13 cellular contexts compared by ENCODE assay signal in genomic region chr17:29733151-29733550, GRCh38.
DNase-seq lines count a peak whose midpoint lies in the region; FAIRE-seq and TF ChIP-seq lines count a peak whose summit lies in the region.
"Had no signal": no experiment of that assay in that cellular context is flagged by ENCODE, and none has a peak within 500 bp of the region (broad histone marks: within the 10 kb centered on the region; RNA-seq: fewer than 3 reads in every experiment).

No MANE protein-coding gene starts in this region.

- WGBS in spleen, 5 donors, result 50 to 70% (median 59%) methylated on average over 2 of the region's 2 CpGs

- POLR2A ChIA-PET in CD4-positive, alpha-beta memory T cell (lab: Charles Lee; ENCODE audit: partially characterized antibody), result interaction anchor here (0.9 to 1.9 kb wide), 3 partner anchors 10 to 24 kb away, joined by 3 to 9 read pairs (median 3); no protein-coding TSS in a partner anchor
- POLR2A ChIA-PET in endothelial cell of umbilical vein (lab: Charles Lee), result no interaction called here

- no peak overlapping the region for H3K27ac ChIP-seq in CD4-positive, alpha-beta memory T cell (ENCODE audit: low read depth, low read length)
- peak overlapping the region; percentile 50 for H3K27ac ChIP-seq in endothelial cell of umbilical vein (ENCODE audit: insufficient read depth, low read depth, low read length)
- H3K27ac ChIP-seq in neutrophil, result peak overlapping the region; percentile 66
- H3K27ac ChIP-seq in spleen, result peak overlapping the region in 3 of 8 donors; percentile 16 to 66 (median 41)
- H3K27ac ChIP-seq: HL-60 had no signal

- H4K20me1 ChIP-seq in endothelial cell of umbilical vein (replicated peaks; ENCODE audit: control insufficient read depth, extremely low read depth, insufficient read depth, low read length), result no peaks in the 10 kb centered on the region

- peaks cover 0 to 4% (median 0%) of the 10 kb centered on the region in 8 donors for H3K9me3 Mint-ChIP-seq in CD4-positive, alpha-beta memory T cell

- intact Hi-C loops in CD4-positive, alpha-beta memory T cell (cut with micrococcal nuclease), result no loop called here
- intact Hi-C loops in endothelial cell of umbilical vein (cut with micrococcal nuclease) (no loop called here), spleen (cut with DNase I; ENCODE audit: low total_unique reads) (no loop called here)

- dilution Hi-C loops in endothelial cell of umbilical vein (cut with MboI; ENCODE audit: extremely low pct_ligation_motif_present, low sequenced_read_pairs), result no loop called here

- peak overlapping the region; percentile 23 for H3K9ac ChIP-seq in endothelial cell of umbilical vein (replicated peaks; ENCODE audit: extremely low read depth, insufficient read depth, low read length)

- no peaks in the 10 kb centered on the region for H3K9me1 ChIP-seq in endothelial cell of umbilical vein (replicated peaks; ENCODE audit: control insufficient read depth, extremely low read depth, insufficient read depth, low read length)

- no peaks in the 10 kb centered on the region for H3K36me3 ChIP-seq in CD4-positive, alpha-beta memory T cell (ENCODE audit: insufficient read depth, low read length)
- H3K36me3 ChIP-seq in endothelial cell of umbilical vein (ENCODE audit: control insufficient read depth in 2 of 2, extremely low read depth in 1 of 2, insufficient read depth in 2 of 2, low read length in 2 of 2) (no peaks in the 10 kb centered on the region), neutrophil (peaks cover 36% of the 10 kb centered on the region), spleen (peaks cover 0 to 61% (median 4%) of the 10 kb centered on the region in 6 donors)
- H3K36me3 ChIP-seq: MG63 had no signal

- CTCF ChIA-PET in CD4-positive, alpha-beta memory T cell (lab: Charles Lee; ENCODE audit: partially characterized antibody), result interaction anchor here (2.7 kb wide), 1 partner anchor 10 kb away, joined by 12 read pairs; no protein-coding TSS in a partner anchor
- CTCF ChIA-PET in endothelial cell of umbilical vein (lab: Charles Lee), result interaction anchor here (0.9 to 2.2 kb wide), 9 partner anchors 8 to 199 kb away, joined by 3 to 9 read pairs (median 3); no protein-coding TSS in a partner anchor

- peaks cover 28 to 48% (median 40%) of the 10 kb centered on the region in 4 donors for H3K4me1 Mint-ChIP-seq in CD4-positive, alpha-beta memory T cell

- DNase-seq in CD4-positive, alpha-beta memory T cell, result no peak
- DNase-seq in LHCN-M2 (ENCODE audit: low read depth) (peak; percentile 59), endothelial cell of umbilical vein (ENCODE audit: low read depth, low spot score) (no peak), spleen (no peak), NCI-H774 (lab: John Stamatoyannopoulos, UW) (no peak), NCI-H1048 (lab: John Stamatoyannopoulos, UW) (no peak)
- DNase-seq: activated CD8-positive, alpha-beta memory T cell treated with anti-CD3 and anti-CD28 coated beads, Interleukin-2, amount 50 U/mL, for 48 hours; DMS79; stimulated activated CD4-positive, alpha-beta T cell treated with anti-CD3 and anti-CD28 coated beads, Interleukin-1b, Interleukin-23, amount 100 ng/mL, for 48 hours; stimulated activated naive CD4-positive, alpha-beta T cell had no signal

- no peaks in the 10 kb centered on the region for H3K9me3 ChIP-seq in CD4-positive, alpha-beta memory T cell (ENCODE audit: control insufficient read depth in 1 of 2, low read length in 2 of 2)
- H3K9me3 ChIP-seq in endothelial cell of umbilical vein (replicated peaks; ENCODE audit: control insufficient read depth, insufficient read depth, low read length), result no peaks in the 10 kb centered on the region
- H3K9me3 ChIP-seq in neutrophil, result no peaks in the 10 kb centered on the region
- H3K9me3 ChIP-seq in spleen, result peaks cover 0 to 6% (median 3%) of the 10 kb centered on the region in 8 donors

- peaks cover 21% of the 10 kb centered on the region for H3K4me1 ChIP-seq in CD4-positive, alpha-beta memory T cell (ENCODE audit: insufficient read depth, low read length)
- H3K4me1 ChIP-seq in endothelial cell of umbilical vein (ENCODE audit: control insufficient read depth, extremely low read depth, insufficient read depth, low read length), result peaks cover 15% of the 10 kb centered on the region
- H3K4me1 ChIP-seq in neutrophil (ENCODE audit: control insufficient read depth in 1 of 2, insufficient read depth in 1 of 2, low read depth in 1 of 2, low read length in 1 of 2), result peaks cover 30 to 33% of the 10 kb centered on the region in 2 experiments
- H3K4me1 ChIP-seq in spleen, result peaks cover 0 to 90% (median 32%) of the 10 kb centered on the region in 6 donors

- no peak for TF ChIP-seq POLR2A in endothelial cell of umbilical vein (IDR thresholded peaks at IDR 0.05; ENCODE audit: low read depth, low read length)
- no peak for TF ChIP-seq POLR2A in spleen (IDR thresholded peaks at IDR 0.05)

- H3K79me2 ChIP-seq in endothelial cell of umbilical vein (ENCODE audit: control insufficient read depth, insufficient read depth, low read length), result peaks cover 15% of the 10 kb centered on the region

- no peak for FAIRE-seq in endothelial cell of umbilical vein (lab: Jason Lieb, UNC)

- H3K27ac Mint-ChIP-seq in CD4-positive, alpha-beta memory T cell, result peak overlapping the region in 6 of 7 donors; percentile 6 to 81 (median 42)

- BruUV-seq in endothelial cell of umbilical vein (replicated peaks; lab: Mats Ljungman, UMichigan), result no TSS peak

- no peak overlapping the region for H3K4me3 ChIP-seq in CD4-positive, alpha-beta memory T cell (ENCODE audit: low read length in 2 of 2)
- no peak overlapping the region for H3K4me3 ChIP-seq in endothelial cell of umbilical vein (replicated peaks in 1 of 3; ENCODE audit: insufficient read depth in 1 of 3, low read depth in 1 of 3, low read length in 3 of 3)
- no peak overlapping the region for H3K4me3 ChIP-seq in neutrophil (ENCODE audit: low read depth in 1 of 2, low read length in 1 of 2)
- H3K4me3 ChIP-seq in spleen, result no peak overlapping the region
- H3K4me3 ChIP-seq: MG63 had no signal

- peaks cover 21 to 42% of the 10 kb centered on the region in 2 donors for H3K36me3 Mint-ChIP-seq in CD4-positive, alpha-beta memory T cell

- H3K4me3 Mint-ChIP-seq in CD4-positive, alpha-beta memory T cell, result no peak overlapping the region

- peak overlapping the region; percentile 36 for H3K4me2 ChIP-seq in endothelial cell of umbilical vein (ENCODE audit: insufficient read depth, low read length)

- TF ChIP-seq CTCF in endothelial cell of umbilical vein (IDR thresholded peaks at IDR 0.05; ENCODE audit: extremely low read depth in 1 of 2, insufficient read depth in 1 of 2, low read depth in 1 of 2, low read length in 2 of 2) (no peak), neutrophil (IDR thresholded peaks at IDR 0.05) (no peak), spleen (IDR thresholded peaks at IDR 0.05 in 8 of 11, conservative IDR thresholded peaks at IDR 0.05 in 3 of 11) (no peak)

- no peaks in the 10 kb centered on the region for H3K27me3 ChIP-seq in CD4-positive, alpha-beta memory T cell (ENCODE audit: insufficient read depth, low read length)
- H3K27me3 ChIP-seq in endothelial cell of umbilical vein (ENCODE audit: control insufficient read depth in 2 of 2, insufficient read depth in 2 of 2, low read length in 2 of 2) (no peaks in the 10 kb centered on the region), neutrophil (no peaks in the 10 kb centered on the region), spleen (replicated peaks in 1 of 7) (no peaks in the 10 kb centered on the region)
- H3K27me3 ChIP-seq: MG63 had no signal

- H2AFZ ChIP-seq in endothelial cell of umbilical vein (ENCODE audit: low read depth, low read length), result no peak overlapping the region

- no peaks in the 10 kb centered on the region for H3K27me3 Mint-ChIP-seq in CD4-positive, alpha-beta memory T cell

TF ChIP-seq in endothelial cell of umbilical vein, 7 proteins besides CTCF, POLR2A, EP300 and RAD21:
- TF ChIP-seq GATA2 (IDR thresholded peaks at IDR 0.05; ENCODE audit: insufficient read depth, insufficient read length, low read depth, low read length) (no peak), POLR2AphosphoS5 (IDR thresholded peaks at IDR 0.05; ENCODE audit: insufficient read depth, low read depth, low read length) (no peak), FOS (IDR thresholded peaks at IDR 0.05; ENCODE audit: borderline replicate concordance, insufficient read depth, low read length) (no peak), MYC (IDR thresholded peaks at IDR 0.05; ENCODE audit: low read depth, low read length) (no peak), MAX (IDR thresholded peaks at IDR 0.05; ENCODE audit: insufficient read depth, insufficient read length) (no peak), JUN (IDR thresholded peaks at IDR 0.05; ENCODE audit: borderline replicate concordance, insufficient read depth, insufficient read length, low read depth) (no peak), EZH2 (IDR thresholded peaks at IDR 0.05; ENCODE audit: borderline replicate concordance, low read depth, low read length, severe bottlenecking) (no peak)
